Comparison of ENCODE assay signal across 7 cellular contexts in the genomic region with DNA sequence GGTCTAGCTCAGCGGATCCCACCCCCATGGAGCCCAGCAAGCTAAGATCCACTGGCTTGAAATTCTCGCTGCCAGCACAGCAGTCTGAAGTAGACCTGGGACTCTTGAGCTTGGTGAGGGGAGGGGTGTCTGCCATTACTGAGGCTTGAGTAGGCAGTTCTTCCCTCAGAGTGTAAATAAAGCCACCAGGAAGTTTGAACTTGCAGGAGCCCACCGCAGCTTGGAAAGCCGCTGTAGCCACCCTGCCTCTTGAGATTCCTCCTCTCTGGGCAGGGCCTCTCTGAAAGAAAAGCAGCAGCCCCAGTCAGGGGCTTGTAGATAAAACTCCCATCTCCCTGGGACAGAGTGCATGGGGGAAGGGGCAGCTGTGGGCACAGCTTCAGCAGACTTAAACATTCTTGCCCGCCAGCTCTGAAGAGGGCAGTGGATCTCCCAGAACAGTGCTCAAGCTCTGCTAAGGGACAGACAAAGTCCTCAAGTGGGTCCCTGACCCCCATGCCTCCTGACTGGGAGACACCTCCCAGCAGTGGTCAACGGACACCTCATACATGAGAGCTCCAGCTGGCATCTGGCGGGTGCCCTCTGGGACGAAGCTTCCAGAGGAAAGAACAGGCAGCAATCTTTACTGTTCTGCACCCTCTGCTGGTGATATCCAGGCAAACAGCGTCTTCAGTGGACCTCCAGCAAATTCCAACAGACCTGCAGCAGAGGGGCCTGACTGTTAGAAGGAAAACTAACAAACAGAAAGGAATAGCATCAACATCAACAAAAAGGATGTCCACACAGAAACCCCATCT. TPM values are rescaled to one million over a fixed set of nuclear protein-coding genes. Genes with fewer than 3 reads are reported as not detected.
DNase-seq lines count a peak whose midpoint lies in the region; TF ChIP-seq lines count a peak whose summit lies in the region.
"Not testable (repeated sequence)": the region's sequence is repeated elsewhere in the genome, so short reads cannot be mapped to it uniquely, and the experiment has no call there.

No MANE protein-coding gene starts in this region.

- H3K4me2 ChIP-seq in osteoblast (ENCODE audit: insufficient read depth, low read length) = not testable (repeated sequence)

- in situ Hi-C loops in SK-MEL-5 (cut with HindIII; ENCODE audit: low pct_unique_long_range_greater_than_20kb, low sequenced_read_pairs) = not testable (repeated sequence)

- H2AFZ ChIP-seq in osteoblast (ENCODE audit: low read length) = not testable (repeated sequence)

- not testable (repeated sequence) for H3K4me3 Mint-ChIP-seq in chondrocyte (ENCODE audit: unreplicated experiment)

- H3K79me2 ChIP-seq in osteoblast (ENCODE audit: insufficient read depth, low read length) = not testable (repeated sequence)

- H3K4me3 ChIP-seq in LNCaP clone FGC (ENCODE audit: low read depth, low read length); fibroblast of mammary gland (ENCODE audit: control insufficient read depth, low read depth, low read length); osteoblast (ENCODE audit: insufficient read depth, low read length): not testable (repeated sequence)

- peak; percentile 25; the same call in 1 of the 2 replicates for TF ChIP-seq CTCF in LNCaP clone FGC (IDR thresholded peaks at IDR 0.05; ENCODE audit: control insufficient read depth, extremely low read depth, insufficient read depth)
- peak; percentile 52 for TF ChIP-seq CTCF in chondrocyte (IDR thresholded peaks at IDR 0.05)
- peak; percentile 22 for TF ChIP-seq CTCF in fibroblast of mammary gland (conservative IDR thresholded peaks at IDR 0.05; ENCODE audit: control insufficient read depth, insufficient read depth, low read depth, low read length)
- TF ChIP-seq CTCF in osteoblast (IDR thresholded peaks at IDR 0.05; ENCODE audit: extremely low read depth, low read depth, low read length) = peak; percentile 33

- H3K9me3 ChIP-seq in osteoblast (ENCODE audit: low read depth, low read length) = not testable (repeated sequence)

- not testable (repeated sequence) for H3K27ac ChIP-seq in osteoblast (ENCODE audit: low read depth, low read length)

- H3K27me3 Mint-ChIP-seq in chondrocyte (ENCODE audit: low read depth) = peaks cover 17% of the 10 kb centered on the region

- H3K36me3 Mint-ChIP-seq in chondrocyte (ENCODE audit: low read depth) = not testable (repeated sequence)

- not testable (repeated sequence) for H3K36me3 ChIP-seq in osteoblast (ENCODE audit: insufficient read depth, low read length)

- H3K4me1 ChIP-seq in osteoblast (ENCODE audit: insufficient read depth, low read length) = not testable (repeated sequence)

- not testable (repeated sequence) for H3K27ac Mint-ChIP-seq in chondrocyte (ENCODE audit: unreplicated experiment)

- H4K20me1 ChIP-seq in osteoblast (ENCODE audit: insufficient read depth, low read length) = not testable (repeated sequence)

- H3K27me3 ChIP-seq in osteoblast (ENCODE audit: insufficient read depth, low read length) = not testable (repeated sequence)

- peaks cover 27% of the 10 kb centered on the region for H3K9me3 Mint-ChIP-seq in chondrocyte (ENCODE audit: low read depth)

- not testable (repeated sequence) for H3K4me1 Mint-ChIP-seq in chondrocyte (ENCODE audit: low read depth)

- DNase-seq in EH (ENCODE audit: low read depth) (peak; percentile 12), SK-MEL-5 (ENCODE audit: low read depth, low spot score) (peak; percentile 65), fibroblast of mammary gland (ENCODE audit: low read depth) (peak; percentile 17), kidney tubule cell (ENCODE audit: low spot score) (peak; percentile 39)
- DNase-seq in LNCaP clone FGC (ENCODE audit: low read depth); chondrocyte (ENCODE audit: low spot score); osteoblast (ENCODE audit: insufficient read length, low spot score, missing footprints): not testable (repeated sequence)

RNA-seq across cellular contexts. Expression of a gene that starts 45.9 kb away (rescaled TPM):
- 4.1 and 5.9 TPM in 2 replicates for total RNA-seq in SK-MEL-5 (2014; rRNA removed; shearing (Covaris generic))
- polyA plus RNA-seq in SK-MEL-5 (2015; cell fraction: cytosol; rRNA removed) = 0.92 and 2.4 TPM in 2 replicates
- 2.7 and 3.0 TPM in 2 replicates for polyA plus RNA-seq in SK-MEL-5 (2015; cell fraction: nucleus; rRNA removed)
- 2.2 to 3.5 TPM (median 2.6 TPM) in 3 replicates for total RNA-seq in chondrocyte
- total RNA-seq in osteoblast = 3.6 and 8.5 TPM in 2 replicates
